17 cellular contexts compared by ENCODE assay signal in genomic region chr14:105198588-105198987, GRCh38. TPM values are rescaled to one million over a fixed set of nuclear protein-coding genes. Genes with fewer than 3 reads are reported as not detected.
DNase-seq lines count a peak whose midpoint lies in the region; ATAC-seq, FAIRE-seq and TF ChIP-seq lines count a peak whose summit lies in the region.
"Had no signal": no experiment of that assay in that cellular context is flagged by ENCODE, and none has a peak within 500 bp of the region (broad histone marks: within the 10 kb centered on the region; RNA-seq: fewer than 3 reads in every experiment).

No MANE protein-coding gene starts in this region.

- H3K4me3 Mint-ChIP-seq in central memory CD8-positive, alpha-beta T cell, result no peak overlapping the region
- H3K4me3 Mint-ChIP-seq in nephron progenitor cell, result no peak overlapping the region
- H3K4me3 Mint-ChIP-seq in activated T-helper 1 cell treated with anti-CD3 and anti-CD28 coated beads, Interleukin-12 subunit alpha, Interleukin-12 subunit beta, Interleukin-2, Interleukin-4 antibody, amounts not matched to agents 30 ng/mL and 10 ng/mL and 1 ng/mL, durations not matched to agents 14 hours and 24 hours and 36 hours, result no peak overlapping the region
- H3K4me3 Mint-ChIP-seq: stimulated activated naive CD8-positive, alpha-beta T cell treated with anti-CD3 and anti-CD28 coated beads, Interleukin-15, Interleukin-2, amounts not matched to agents 100 ng/mL and 50 ng/mL, for 24 hours; T-helper 2 cell treated with Interferon-gamma antibody and Interleukin-4, amounts not matched to agents 5 μg/mL and 100 μg/mL, for 36 hours had no signal

- in situ Hi-C loops in HepG2 (cut with HindIII; ENCODE audit: extremely low pct_ligation_motif_present, low pct_unique_long_range_greater_than_20kb), result no loop called here

- peak overlapping the region in 1 of 2 experiments; percentile 62 for H3K4ac ChIP-seq in mesenchymal stem cell (ENCODE audit: low read depth in 1 of 2, low read length in 2 of 2)

- FAIRE-seq in HepG2 (lab: Jason Lieb, UNC), result no peak

- no peak for TF ChIP-seq RAD21 in HepG2 (CRISPR knock-in tag; IDR thresholded peaks at IDR 0.05)

- peak overlapping the region in 1 of 2 experiments; percentile 72 for H3K14ac ChIP-seq in mesenchymal stem cell (ENCODE audit: low read length in 2 of 2)

- no peak overlapping the region for H2BK120ac ChIP-seq in mesenchymal stem cell (ENCODE audit: low read depth, low read length)

- peak overlapping the region; percentile 67 to 85 for H3K18ac ChIP-seq in mesenchymal stem cell (ENCODE audit: low read depth in 1 of 2, low read length in 2 of 2)

- peak overlapping the region; percentile 88 for H4K8ac ChIP-seq in mesenchymal stem cell (ENCODE audit: low read length)

- no peak overlapping the region for H2AK5ac ChIP-seq in mesenchymal stem cell (ENCODE audit: low read length, severe bottlenecking)

- peak overlapping the region in 1 of 2 experiments; percentile 85 for H2BK12ac ChIP-seq in mesenchymal stem cell (ENCODE audit: low read length in 2 of 2)

- peaks cover 46% of the 10 kb centered on the region for H3K4me1 ChIP-seq in HepG2 (ENCODE audit: insufficient read depth, low read length)
- H3K4me1 ChIP-seq in right lobe of liver, result peaks cover 0 to 5% (median under 1%) of the 10 kb centered on the region in 4 donors
- H3K4me1 ChIP-seq in mesenchymal stem cell (ENCODE audit: control insufficient read depth, insufficient read depth, low read depth, low read length), result peaks cover 38% of the 10 kb centered on the region

- no peaks in the 10 kb centered on the region for H3K79me1 ChIP-seq in mesenchymal stem cell (replicated peaks; ENCODE audit: low read length, poor library complexity, severe bottlenecking)

- H4K20me1 ChIP-seq in HepG2 (ENCODE audit: insufficient read depth, low read length), result no peaks in the 10 kb centered on the region

- H3K4me1 Mint-ChIP-seq in central memory CD8-positive, alpha-beta T cell, result peaks cover 18% of the 10 kb centered on the region
- peaks cover 21% of the 10 kb centered on the region for H3K4me1 Mint-ChIP-seq in nephron progenitor cell
- H3K4me1 Mint-ChIP-seq in activated T-helper 1 cell treated with anti-CD3 and anti-CD28 coated beads, Interleukin-12 subunit alpha, Interleukin-12 subunit beta, Interleukin-2, Interleukin-4 antibody, amounts not matched to agents 30 ng/mL and 10 ng/mL and 1 ng/mL, durations not matched to agents 14 hours and 24 hours and 36 hours (ENCODE audit: low read depth), result peaks cover 17% of the 10 kb centered on the region

- TF ChIP-seq POLR2A in HepG2 (IDR thresholded peaks at IDR 0.05; ENCODE audit: insufficient read depth in 1 of 2, low read depth in 2 of 2, low read length in 2 of 2), result no peak
- TF ChIP-seq POLR2A in right lobe of liver (IDR thresholded peaks at IDR 0.05), result no peak

- 17% methylated on average over 1 of the region's 4 CpGs for WGBS in HepG2 (ENCODE audit: low lambda C conversion rate)
- WGBS in right lobe of liver (ENCODE audit: insufficient coverage, low coverage, low lambda C conversion rate, missing lambda C conversion rate), result no CpG with 5 or more reads among the region's 4 CpGs
- 88% methylated on average over 4 of the region's 4 CpGs for WGBS in mesenchymal stem cell

- CTCF ChIA-PET in HepG2 (lab: Yijun Ruan, JAX; ENCODE audit: low intra/inter-chr PET ratio, low total read pairs), result no interaction called here

- peak overlapping the region; percentile 85 for H4K91ac ChIP-seq in mesenchymal stem cell (ENCODE audit: low read length)

- no peak overlapping the region for H3K27ac ChIP-seq in HepG2 (ENCODE audit: extremely low read length, insufficient read depth, low read length)
- H3K27ac ChIP-seq in right lobe of liver, result no peak overlapping the region
- H3K27ac ChIP-seq in mesenchymal stem cell (ENCODE audit: low read length, poor library complexity, severe bottlenecking), result no peak overlapping the region
- H3K27ac ChIP-seq: ovary had no signal

- no peak overlapping the region for H2BK15ac ChIP-seq in mesenchymal stem cell (ENCODE audit: low read depth, poor library complexity, severe bottlenecking)

- peak overlapping the region; percentile 75 for H3K4me2 ChIP-seq in HepG2 (ENCODE audit: low read depth, low read length)
- H3K4me2 ChIP-seq in mesenchymal stem cell (ENCODE audit: low read length, poor library complexity, severe bottlenecking), result no peak overlapping the region

- no TSS peak for BruUV-seq in HepG2 (replicated peaks; lab: Mats Ljungman, UMichigan)

- no peak overlapping the region for H2BK5ac ChIP-seq in mesenchymal stem cell (ENCODE audit: low read depth, low read length, poor library complexity, severe bottlenecking)

- H3K9me3 ChIP-seq in HepG2 (ENCODE audit: low read length) (no peaks in the 10 kb centered on the region), right lobe of liver (no peaks in the 10 kb centered on the region), mesenchymal stem cell (ENCODE audit: control insufficient read depth, low read length) (no peaks in the 10 kb centered on the region)
- H3K9me3 ChIP-seq: mucosa of descending colon, ovary, spleen had no signal

- POLR2A ChIA-PET in HepG2 (lab: Yijun Ruan, JAX), result no interaction called here

- no peaks in the 10 kb centered on the region for H3K9me3 Mint-ChIP-seq in central memory CD8-positive, alpha-beta T cell
- no peaks in the 10 kb centered on the region for H3K9me3 Mint-ChIP-seq in nephron progenitor cell
- H3K9me3 Mint-ChIP-seq in activated T-helper 1 cell treated with anti-CD3 and anti-CD28 coated beads, Interleukin-12 subunit alpha, Interleukin-12 subunit beta, Interleukin-2, Interleukin-4 antibody, amounts not matched to agents 30 ng/mL and 10 ng/mL and 1 ng/mL, durations not matched to agents 14 hours and 24 hours and 36 hours, result no peaks in the 10 kb centered on the region
- H3K9me3 Mint-ChIP-seq: activated naive CD4-positive, alpha-beta T cell treated with anti-CD3 and anti-CD28 coated beads, Interleukin-2, amount 50 U/mL, for 72 hours; stimulated activated naive CD8-positive, alpha-beta T cell treated with anti-CD3 and anti-CD28 coated beads, Interleukin-15, Interleukin-2, amounts not matched to agents 100 ng/mL and 50 ng/mL, for 24 hours; T-helper 2 cell treated with Interferon-gamma antibody and Interleukin-4, amounts not matched to agents 5 μg/mL and 100 μg/mL, for 36 hours had no signal

- no peaks in the 10 kb centered on the region for H3K36me3 ChIP-seq in HepG2 (replicated peaks in 1 of 2; ENCODE audit: control insufficient read depth in 1 of 2, insufficient read depth in 2 of 2, low read length in 2 of 2)
- no peaks in the 10 kb centered on the region for H3K36me3 ChIP-seq in right lobe of liver
- no peaks in the 10 kb centered on the region for H3K36me3 ChIP-seq in mesenchymal stem cell (ENCODE audit: control insufficient read depth in 1 of 2, insufficient read depth in 2 of 2, low read depth in 1 of 2, low read length in 2 of 2)
- H3K36me3 ChIP-seq: ovary, spleen had no signal

- peaks cover 59% of the 10 kb centered on the region for H3K27me3 Mint-ChIP-seq in central memory CD8-positive, alpha-beta T cell
- peaks cover 40% of the 10 kb centered on the region for H3K27me3 Mint-ChIP-seq in nephron progenitor cell (ENCODE audit: low read depth, poor library complexity)
- H3K27me3 Mint-ChIP-seq in activated T-helper 1 cell treated with anti-CD3 and anti-CD28 coated beads, Interleukin-12 subunit alpha, Interleukin-12 subunit beta, Interleukin-2, Interleukin-4 antibody, amounts not matched to agents 30 ng/mL and 10 ng/mL and 1 ng/mL, durations not matched to agents 14 hours and 24 hours and 36 hours (ENCODE audit: insufficient read depth), result peaks cover 18% of the 10 kb centered on the region

- H3K36me3 Mint-ChIP-seq in central memory CD8-positive, alpha-beta T cell (ENCODE audit: insufficient read depth), result peaks cover 8% of the 10 kb centered on the region
- H3K36me3 Mint-ChIP-seq in nephron progenitor cell (ENCODE audit: low read depth), result no peaks in the 10 kb centered on the region
- H3K36me3 Mint-ChIP-seq in activated T-helper 1 cell treated with anti-CD3 and anti-CD28 coated beads, Interleukin-12 subunit alpha, Interleukin-12 subunit beta, Interleukin-2, Interleukin-4 antibody, amounts not matched to agents 30 ng/mL and 10 ng/mL and 1 ng/mL, durations not matched to agents 14 hours and 24 hours and 36 hours (ENCODE audit: low read depth), result no peaks in the 10 kb centered on the region
- H3K36me3 Mint-ChIP-seq: activated naive CD4-positive, alpha-beta T cell treated with anti-CD3 and anti-CD28 coated beads, Interleukin-2, amount 50 U/mL, for 72 hours had no signal

- H3K9ac ChIP-seq in HepG2 (ENCODE audit: insufficient read depth, low read depth, low read length) (no peak overlapping the region), mesenchymal stem cell (ENCODE audit: low read length) (no peak overlapping the region)

- TF ChIP-seq CTCF in HepG2 (CRISPR knock-in tag; IDR thresholded peaks at IDR 0.05), result no peak
- no peak for TF ChIP-seq CTCF in right lobe of liver (IDR thresholded peaks at IDR 0.05)
- no peak for TF ChIP-seq CTCF in nephron progenitor cell (IDR thresholded peaks at IDR 0.05)

- TF ChIP-seq EP300 in HepG2 (IDR thresholded peaks at IDR 0.05; ENCODE audit: low read depth in 2 of 2, low read length in 2 of 2) (no peak), HepG2 (CRISPR knock-in tag; IDR thresholded peaks at IDR 0.05; ENCODE audit: borderline replicate concordance) (no peak)

- DNase-seq in HepG2 (ENCODE audit: low spot score) (no peak), right lobe of liver (no peak), mesenchymal stem cell (no peak), DMS53 (lab: John Stamatoyannopoulos, UW) (no peak), nephron progenitor cell (no peak)
- no peak for DNase-seq in central memory CD8-positive, alpha-beta T cell (ENCODE audit: low spot score in 2 of 2)
- no peak for DNase-seq in activated T-helper 1 cell treated with anti-CD3 and anti-CD28 coated beads, Interleukin-12 subunit alpha, Interleukin-12 subunit beta, Interleukin-2, Interleukin-4 antibody, amounts not matched to agents 30 ng/mL and 10 ng/mL and 1 ng/mL, durations not matched to agents 14 hours and 24 hours and 36 hours (ENCODE audit: low spot score)
- DNase-seq: effector CD8-positive, alpha-beta T cell; Kasumi-1; mucosa of descending colon; NCI-H1436 treated with DMSO at 0.1 percent for 48 hours; ovary; spleen had no signal

- H2AFZ ChIP-seq in HepG2 (ENCODE audit: low read length) (no peak overlapping the region), mesenchymal stem cell (ENCODE audit: low read depth, low read length) (no peak overlapping the region)

- peak overlapping the region in 1 of 3 experiments; percentile 48; a peak in 2 of 6 replicates for H3K4me3 ChIP-seq in HepG2 (replicated peaks in 1 of 3; ENCODE audit: insufficient read depth in 1 of 3, low read depth in 2 of 3, low read length in 3 of 3)
- no peak overlapping the region for H3K4me3 ChIP-seq in right lobe of liver
- H3K4me3 ChIP-seq in mesenchymal stem cell (ENCODE audit: insufficient read depth in 1 of 2, low read depth in 1 of 2, low read length in 2 of 2), result no peak overlapping the region
- H3K4me3 ChIP-seq: mucosa of descending colon, ovary, spleen had no signal

- H3K23ac ChIP-seq in mesenchymal stem cell (ENCODE audit: low read length in 2 of 2), result peak overlapping the region in 1 of 2 experiments; percentile 46

- no peaks in the 10 kb centered on the region for H3K79me2 ChIP-seq in HepG2 (ENCODE audit: insufficient read depth, low read length)

- ATAC-seq in HepG2 (peak; percentile 27), right lobe of liver (no peak), GM18519 (IDR thresholded peaks at IDR 0.05; ENCODE audit: low FRiP score, unreplicated experiment) (no peak)
- no peak for ATAC-seq in central memory CD8-positive, alpha-beta T cell (replicated peaks; ENCODE audit: extremely low read depth, poor library complexity, severe bottlenecking)
- ATAC-seq: activated naive CD4-positive, alpha-beta T cell treated with anti-CD3 and anti-CD28 coated beads, Interleukin-2, amount 50 U/mL, for 72 hours; mucosa of descending colon had no signal

- intact Hi-C loops in HepG2 (cut with micrococcal nuclease; ENCODE audit: unreplicated experiment) (no loop called here), right lobe of liver (cut with DNase I) (no loop called here)
- intact Hi-C loops in activated T-helper 1 cell treated with anti-CD3 and anti-CD28 coated beads, Interleukin-12 subunit alpha, Interleukin-12 subunit beta, Interleukin-2, Interleukin-4 antibody, amounts not matched to agents 30 ng/mL and 10 ng/mL and 1 ng/mL, durations not matched to agents 14 hours and 24 hours and 36 hours (cut with micrococcal nuclease), result no loop called here

- H3K27me3 ChIP-seq in HepG2 (ENCODE audit: control insufficient read depth in 1 of 2, insufficient read depth in 2 of 2, low read length in 2 of 2), result peaks cover 23 to 87% of the 10 kb centered on the region in 2 experiments
- H3K27me3 ChIP-seq in right lobe of liver, result peaks cover 0 to 7% of the 10 kb centered on the region in 2 donors
- H3K27me3 ChIP-seq in mesenchymal stem cell (ENCODE audit: control insufficient read depth in 1 of 2, insufficient read depth in 1 of 2, low read length in 2 of 2), result peaks cover 40 to 80% of the 10 kb centered on the region in 2 experiments
- H3K27me3 ChIP-seq: ovary had no signal

- peak overlapping the region; percentile 62 for H3K27ac Mint-ChIP-seq in central memory CD8-positive, alpha-beta T cell (ENCODE audit: low read depth)
- no peak overlapping the region for H3K27ac Mint-ChIP-seq in nephron progenitor cell
- no peak overlapping the region for H3K27ac Mint-ChIP-seq in activated T-helper 1 cell treated with anti-CD3 and anti-CD28 coated beads, Interleukin-12 subunit alpha, Interleukin-12 subunit beta, Interleukin-2, Interleukin-4 antibody, amounts not matched to agents 30 ng/mL and 10 ng/mL and 1 ng/mL, durations not matched to agents 14 hours and 24 hours and 36 hours
- H3K27ac Mint-ChIP-seq: stimulated activated naive CD8-positive, alpha-beta T cell treated with anti-CD3 and anti-CD28 coated beads, Interleukin-15, Interleukin-2, amounts not matched to agents 100 ng/mL and 50 ng/mL, for 24 hours; T-helper 2 cell treated with Interferon-gamma antibody and Interleukin-4, amounts not matched to agents 5 μg/mL and 100 μg/mL, for 36 hours had no signal

RNA-seq across cellular contexts. Expression of gene NUDT14, which starts 17.5 kb away (rescaled TPM):
- total RNA-seq in HepG2 (2016; rRNA removed; fragmentation: Illumina TruSeq; extraction: Trizol) (4.0 and 5.8 TPM in 2 replicates), right lobe of liver (10 to 100 TPM in 5 of 6 experiments, 1 to 10 TPM in 1; 9.0 to 27.4 (median 11.4) TPM)
- 9.0 and 9.9 TPM in 2 replicates for total RNA-seq in HepG2 (2016; cell fraction: cytosol; rRNA removed; fragmentation: Illumina TruSeq; extraction: Trizol; ENCODE audit: low read depth)
- 4.4 and 5.8 TPM in 2 replicates for total RNA-seq in HepG2 (2016; cell fraction: insoluble cytoplasmic fraction; rRNA removed; fragmentation: Illumina TruSeq; extraction: Trizol)
- 7.1 and 10.6 TPM in 2 replicates for total RNA-seq in HepG2 (2016; cell fraction: membrane; rRNA removed; fragmentation: Illumina TruSeq; extraction: Trizol)
- 2.4 and 2.7 TPM in 2 replicates for total RNA-seq in HepG2 (2016; cell fraction: nucleus; rRNA removed; fragmentation: Illumina TruSeq; extraction: Trizol)
- 6.1 and 6.7 TPM in 2 replicates for polyA plus RNA-seq in HepG2 (2011; rRNA removed)
- 5.7 and 9.2 TPM in 2 replicates for polyA plus RNA-seq in HepG2 (2011; cell fraction: cytosol; rRNA removed)
- 5.6 and 6.5 TPM in 2 replicates for polyA plus RNA-seq in HepG2 (2011; cell fraction: nucleus; rRNA removed)
- polyA plus RNA-seq in HepG2 (2012), result 4.5 and 5.4 TPM in 2 replicates
- 11.3 and 13.8 TPM in 2 replicates for polyA plus RNA-seq in HepG2 (2016; cell fraction: cytosol; fragmentation: Illumina TruSeq; extraction: Trizol; ENCODE audit: low read depth)
- polyA plus RNA-seq in HepG2 (2016; cell fraction: insoluble cytoplasmic fraction; fragmentation: Illumina TruSeq; extraction: Trizol; ENCODE audit: low read depth), result 4.0 and 5.1 TPM in 2 replicates
- 7.8 and 10.1 TPM in 2 replicates for polyA plus RNA-seq in HepG2 (2016; cell fraction: membrane; fragmentation: Illumina TruSeq; extraction: Trizol; ENCODE audit: low read depth)
- polyA plus RNA-seq in HepG2 (2016; cell fraction: nucleus; fragmentation: Illumina TruSeq; extraction: Trizol; ENCODE audit: insufficient read depth, low read depth), result 5.5 and 5.6 TPM in 2 replicates
- 3.5 and 4.3 TPM in 2 replicates for polyA minus RNA-seq in HepG2 (2011; rRNA and poly(A)+ RNA removed; ENCODE audit: low replicate concordance)
- polyA minus RNA-seq in HepG2 (2011; cell fraction: cytosol; rRNA and poly(A)+ RNA removed), result 1.3 and 3.4 TPM in 2 replicates
- polyA minus RNA-seq in HepG2 (2011; cell fraction: nucleus; rRNA and poly(A)+ RNA removed), result 1.3 and 1.9 TPM in 2 replicates
- 18.8 TPM for polyA plus RNA-seq in mesenchymal stem cell (2013, experiment 1 of 2)
- polyA plus RNA-seq in mesenchymal stem cell (2013, experiment 2 of 2), result 21.0 TPM
- 8.5 and 10.9 TPM in 2 replicates for total RNA-seq in activated T-helper 1 cell treated with anti-CD3 and anti-CD28 coated beads, Interleukin-12 subunit alpha, Interleukin-12 subunit beta, Interleukin-2, Interleukin-4 antibody, amounts not matched to agents 30 ng/mL and 10 ng/mL and 1 ng/mL, durations not matched to agents 14 hours and 24 hours and 36 hours

RNA-seq across cellular contexts. Expression of gene JAG2, which starts 30.0 kb away (rescaled TPM):
- 0.04 TPM in 1 of 2 replicates, not detected in the other for total RNA-seq in HepG2 (2016; rRNA removed; fragmentation: Illumina TruSeq; extraction: Trizol)
- total RNA-seq in HepG2 (2016; cell fraction: cytosol; rRNA removed; fragmentation: Illumina TruSeq; extraction: Trizol; ENCODE audit: low read depth), result not detected in 2 replicates
- not detected in 2 replicates for total RNA-seq in HepG2 (2016; cell fraction: insoluble cytoplasmic fraction; rRNA removed; fragmentation: Illumina TruSeq; extraction: Trizol)
- total RNA-seq in HepG2 (2016; cell fraction: membrane; rRNA removed; fragmentation: Illumina TruSeq; extraction: Trizol), result not detected in 2 replicates
- not detected in 2 replicates for total RNA-seq in HepG2 (2016; cell fraction: nucleus; rRNA removed; fragmentation: Illumina TruSeq; extraction: Trizol)
- 0.16 and 0.22 TPM in 2 replicates for polyA plus RNA-seq in HepG2 (2011; rRNA removed)
- polyA plus RNA-seq in HepG2 (2011; cell fraction: cytosol; rRNA removed), result 0.04 and 0.10 TPM in 2 replicates
- polyA plus RNA-seq in HepG2 (2011; cell fraction: nucleus; rRNA removed), result 1.3 and 3.3 TPM in 2 replicates
- 0.16 TPM in 1 of 2 replicates, not detected in the other for polyA plus RNA-seq in HepG2 (2012)
- not detected in 2 replicates for polyA plus RNA-seq in HepG2 (2016; cell fraction: cytosol; fragmentation: Illumina TruSeq; extraction: Trizol; ENCODE audit: low read depth)
- not detected in 2 replicates for polyA plus RNA-seq in HepG2 (2016; cell fraction: insoluble cytoplasmic fraction; fragmentation: Illumina TruSeq; extraction: Trizol; ENCODE audit: low read depth)
- not detected in 2 replicates for polyA plus RNA-seq in HepG2 (2016; cell fraction: membrane; fragmentation: Illumina TruSeq; extraction: Trizol; ENCODE audit: low read depth)
- polyA plus RNA-seq in HepG2 (2016; cell fraction: nucleus; fragmentation: Illumina TruSeq; extraction: Trizol; ENCODE audit: insufficient read depth, low read depth), result not detected in 2 replicates
- 0.36 and 6.6 TPM in 2 replicates for polyA minus RNA-seq in HepG2 (2011; rRNA and poly(A)+ RNA removed; ENCODE audit: low replicate concordance)
- polyA minus RNA-seq in HepG2 (2011; cell fraction: cytosol; rRNA and poly(A)+ RNA removed), result 0.44 TPM in 1 of 2 replicates, not detected in the other
- polyA minus RNA-seq in HepG2 (2011; cell fraction: nucleus; rRNA and poly(A)+ RNA removed), result 0.13 TPM in 1 of 2 replicates, not detected in the other
- 1 to 10 TPM; 1.1 to 3.5 (median 1.2) TPM for total RNA-seq in right lobe of liver
- 0.94 TPM for polyA plus RNA-seq in mesenchymal stem cell (2013, experiment 1 of 2)
- 0.81 TPM for polyA plus RNA-seq in mesenchymal stem cell (2013, experiment 2 of 2)
- 6.5 and 7.4 TPM in 2 replicates for total RNA-seq in activated T-helper 1 cell treated with anti-CD3 and anti-CD28 coated beads, Interleukin-12 subunit alpha, Interleukin-12 subunit beta, Interleukin-2, Interleukin-4 antibody, amounts not matched to agents 30 ng/mL and 10 ng/mL and 1 ng/mL, durations not matched to agents 14 hours and 24 hours and 36 hours

RNA-seq across cellular contexts. Expression of gene BTBD6, which starts 49.7 kb away (rescaled TPM):
- not detected in 2 replicates for total RNA-seq in HepG2 (2016; rRNA removed; fragmentation: Illumina TruSeq; extraction: Trizol)
- total RNA-seq in HepG2 (2016; cell fraction: cytosol; rRNA removed; fragmentation: Illumina TruSeq; extraction: Trizol; ENCODE audit: low read depth), result not detected in 2 replicates
- not detected in 2 replicates for total RNA-seq in HepG2 (2016; cell fraction: insoluble cytoplasmic fraction; rRNA removed; fragmentation: Illumina TruSeq; extraction: Trizol)
- not detected in 2 replicates for total RNA-seq in HepG2 (2016; cell fraction: membrane; rRNA removed; fragmentation: Illumina TruSeq; extraction: Trizol)
- not detected in 2 replicates for total RNA-seq in HepG2 (2016; cell fraction: nucleus; rRNA removed; fragmentation: Illumina TruSeq; extraction: Trizol)
- polyA plus RNA-seq in HepG2 (2011; rRNA removed), result not detected in 2 replicates
- not detected in 2 replicates for polyA plus RNA-seq in HepG2 (2011; cell fraction: cytosol; rRNA removed)
- not detected in 2 replicates for polyA plus RNA-seq in HepG2 (2011; cell fraction: nucleus; rRNA removed)
- 0.08 and 0.11 TPM in 2 replicates for polyA plus RNA-seq in HepG2 (2012)
- not detected in 2 replicates for polyA plus RNA-seq in HepG2 (2016; cell fraction: cytosol; fragmentation: Illumina TruSeq; extraction: Trizol; ENCODE audit: low read depth)
- not detected in 2 replicates for polyA plus RNA-seq in HepG2 (2016; cell fraction: insoluble cytoplasmic fraction; fragmentation: Illumina TruSeq; extraction: Trizol; ENCODE audit: low read depth)
- not detected in 2 replicates for polyA plus RNA-seq in HepG2 (2016; cell fraction: membrane; fragmentation: Illumina TruSeq; extraction: Trizol; ENCODE audit: low read depth)
- polyA plus RNA-seq in HepG2 (2016; cell fraction: nucleus; fragmentation: Illumina TruSeq; extraction: Trizol; ENCODE audit: insufficient read depth, low read depth), result not detected in 2 replicates
- 40.4 TPM in 1 of 2 replicates, not detected in the other for polyA minus RNA-seq in HepG2 (2011; rRNA and poly(A)+ RNA removed; ENCODE audit: low replicate concordance)
- polyA minus RNA-seq in HepG2 (2011; cell fraction: cytosol; rRNA and poly(A)+ RNA removed), result not detected in 2 replicates
- 0.26 TPM in 1 of 2 replicates, not detected in the other for polyA minus RNA-seq in HepG2 (2011; cell fraction: nucleus; rRNA and poly(A)+ RNA removed)
- 10 to 100 TPM; 16.5 to 25.0 (median 17.7) TPM for total RNA-seq in right lobe of liver
- 21.9 TPM for polyA plus RNA-seq in mesenchymal stem cell (2013, experiment 1 of 2)
- 23.4 TPM for polyA plus RNA-seq in mesenchymal stem cell (2013, experiment 2 of 2)
- total RNA-seq in activated T-helper 1 cell treated with anti-CD3 and anti-CD28 coated beads, Interleukin-12 subunit alpha, Interleukin-12 subunit beta, Interleukin-2, Interleukin-4 antibody, amounts not matched to agents 30 ng/mL and 10 ng/mL and 1 ng/mL, durations not matched to agents 14 hours and 24 hours and 36 hours, result 41.1 and 41.9 TPM in 2 replicates

Comparison
In these comparisons a context has a peak if more than half of its experiments do, and no peak if none do; other contexts are left out.
1. RNA of gene BTBD6, which starts 49.7 kb away (total RNA-seq): 41.1 to 41.9 TPM in activated T-helper 1 cell treated with anti-CD3 and anti-CD28 coated beads, Interleukin-12 subunit alpha, Interleukin-12 subunit beta, Interleukin-2, Interleukin-4 antibody, amounts not matched to agents 30 ng/mL and 10 ng/mL and 1 ng/mL, durations not matched to agents 14 hours and 24 hours and 36 hours and 16.5 to 25.0 TPM in right lobe of liver; not detected in HepG2; every median in the first group is over 10 times any median in the second.